Comparison of ENCODE assay signal across 8 cellular contexts in genomic region chr1:53238197-53239155, GRCh38. TPM values are rescaled to one million over a fixed set of nuclear protein-coding genes. Genes with fewer than 3 reads are reported as not detected.
DNase-seq lines count a peak whose midpoint lies in the region; ATAC-seq and TF ChIP-seq lines count a peak whose summit lies in the region.

MAGOH (minus strand) TSS chr1:53238518; CDS start chr1:53238448, 70 bp downstream.

- no peak for TF ChIP-seq RAD21 in SK-N-SH (IDR thresholded peaks at IDR 0.05; ENCODE audit: low read length)

- H3K4me3 ChIP-seq in SK-N-SH (ENCODE audit: low read depth in 2 of 2, low read length in 1 of 2) (peak within 1 kb of the TSS; percentile 99 to 100), suprapubic skin (peak within 1 kb of the TSS; percentile 92)

- H3K27me3 ChIP-seq in SK-N-SH (ENCODE audit: insufficient read depth) (no peaks in the 10 kb centered on the region), suprapubic skin (no peaks in the 10 kb centered on the region)

- H4K20me1 ChIP-seq in SK-N-SH (ENCODE audit: insufficient read depth) = no peaks in the 10 kb centered on the region; the same call in 1 of the 2 replicates

- no peak for TF ChIP-seq EP300 in SK-N-SH (IDR thresholded peaks at IDR 0.05; ENCODE audit: borderline replicate concordance in 1 of 2, low read depth in 1 of 2, low read length in 1 of 2)
- no peak for TF ChIP-seq EP300 in suprapubic skin (IDR thresholded peaks at IDR 0.05)

- CTCF ChIA-PET in SK-N-SH (lab: Yijun Ruan, JAX) = interaction anchor here (1.0 to 1.4 kb wide), 2 partner anchors 18 to 155 kb away, joined by 3 read pairs; partner anchors contain the start of gene CZIB

- H3K4me1 ChIP-seq in SK-N-SH (ENCODE audit: control insufficient read depth in 1 of 2, insufficient read depth in 2 of 2, low read depth in 1 of 2, low read length in 1 of 2) (peaks cover 9 to 10% of the 10 kb centered on the region in 2 experiments; a peak in 3 of 4 replicates), suprapubic skin (peaks cover 25% of the 10 kb centered on the region)

- no peaks in the 10 kb centered on the region for H3K9me3 ChIP-seq in SK-N-SH
- H3K9me3 ChIP-seq in suprapubic skin = no peaks in the 10 kb centered on the region

- peaks cover 40% of the 10 kb centered on the region for H3K79me2 ChIP-seq in SK-N-SH (ENCODE audit: insufficient read depth)

- peak within 1 kb of the TSS; percentile 86 for H3K4me2 ChIP-seq in SK-N-SH

- peak; percentile 93 for ATAC-seq in HG02571 (IDR thresholded peaks at IDR 0.05; ENCODE audit: unreplicated experiment)

- peak within 1 kb of the TSS; percentile 81 for H2AFZ ChIP-seq in SK-N-SH (ENCODE audit: low read depth)

- TF ChIP-seq CTCF in SK-N-SH (IDR thresholded peaks at IDR 0.05) = no peak
- no peak for TF ChIP-seq CTCF in suprapubic skin (IDR thresholded peaks at IDR 0.05)

- POLR2A ChIA-PET in SK-N-SH (lab: Yijun Ruan, JAX) = interaction anchor here (0.9 to 1.0 kb wide), 3 partner anchors 13 to 78 kb away, joined by 3 to 4 read pairs (median 3); partner anchors contain the start of gene CZIB

- H3K27ac ChIP-seq in SK-N-SH (ENCODE audit: low read depth in 2 of 2, low read length in 1 of 2) (peak within 1 kb of the TSS; percentile 64 to 86), suprapubic skin (peak within 1 kb of the TSS; percentile 62)

- peaks cover 5% of the 10 kb centered on the region for H3F3A ChIP-seq in SK-N-SH (replicated peaks; ENCODE audit: insufficient read depth)

- H3K9ac ChIP-seq in SK-N-SH = peak within 1 kb of the TSS; percentile 93

- H3K36me3 ChIP-seq in SK-N-SH (replicated peaks in 1 of 2; ENCODE audit: control insufficient read depth in 1 of 2, insufficient read depth in 2 of 2, low read length in 1 of 2) (peaks cover 24 to 26% of the 10 kb centered on the region in 2 experiments), suprapubic skin (peaks cover 23% of the 10 kb centered on the region)

- 1% methylated on average over 32 of the region's 64 CpGs for WGBS in SK-N-SH (ENCODE audit: low lambda C conversion rate)
- 5% methylated on average over 49 of the region's 64 CpGs for WGBS in suprapubic skin

- DNase-seq in GM04504 (ENCODE audit: low read depth) (peak; percentile 90), NCI-H1048 (lab: John Stamatoyannopoulos, UW) (peak; percentile 81), SK-N-SH (peak; percentile 96), germinal center (ENCODE audit: low spot score) (peak; percentile 97), nucleus accumbens (lab: John Stamatoyannopoulos, UW) (peak; percentile 56 to 96 (median 90)), suprapubic skin (ENCODE audit: low spot score in 2 of 2) (peak; percentile 96)
- peak; percentile 94 for DNase-seq in activated naive CD4-positive, alpha-beta T cell treated with anti-CD3 and anti-CD28 coated beads, Interleukin-2, amount 50 U/mL, for 16 hours

- TF ChIP-seq POLR2A in suprapubic skin (IDR thresholded peaks at IDR 0.05) = peak; percentile 51 to 84

- no peaks in the 10 kb centered on the region for H3K9me2 ChIP-seq in SK-N-SH

TF ChIP-seq in SK-N-SH, 30 proteins besides CTCF, POLR2A, EP300 and RAD21:
- TF ChIP-seq PBX3 (IDR thresholded peaks at IDR 0.05) = 0 out of 2 replicates have a peak, but pooled peaks have one; percentile 12
- peak; percentile 88 for TF ChIP-seq MXI1 (IDR thresholded peaks at IDR 0.05; ENCODE audit: low read depth, low read length)
- peak; percentile 88 for TF ChIP-seq CHD2 (IDR thresholded peaks at IDR 0.05; ENCODE audit: low read length, partially characterized antibody)
- peak; percentile 96 for TF ChIP-seq GABPA (IDR thresholded peaks at IDR 0.05; ENCODE audit: low read depth)
- no peak for TF ChIP-seq FOXM1 (IDR thresholded peaks at IDR 0.05; ENCODE audit: low read depth)
- peak; percentile 80 for TF ChIP-seq TAF1 (IDR thresholded peaks at IDR 0.05; ENCODE audit: borderline replicate concordance, low read depth, low read length)
- TF ChIP-seq SIN3A (IDR thresholded peaks at IDR 0.05; ENCODE audit: borderline replicate concordance, low read depth, low read length) = peak; percentile 86
- no peak for TF ChIP-seq ZBTB33 (IDR thresholded peaks at IDR 0.05; ENCODE audit: borderline replicate concordance, low read depth)
- peak; percentile 91 for TF ChIP-seq ELF1 (IDR thresholded peaks at IDR 0.05)
- TF ChIP-seq POLR2AphosphoS5 (IDR thresholded peaks at IDR 0.05; ENCODE audit: low read depth, low read length) = peak; percentile 91
- no peak for TF ChIP-seq GATA2 (CRISPR knock-in tag; IDR thresholded peaks at IDR 0.05)
- TF ChIP-seq MAX (IDR thresholded peaks at IDR 0.05; ENCODE audit: low read depth) = peak; percentile 81

RNA-seq across cellular contexts. Expression of gene MAGOH, which starts in this region (rescaled TPM):
- polyA plus RNA-seq in SK-N-SH (2012; rRNA removed) = 26.5 and 31.1 TPM in 2 replicates
- polyA plus RNA-seq in SK-N-SH (2012; cell fraction: cytosol; rRNA removed) = 48.1 and 71.8 TPM in 2 replicates
- 2.6 and 5.8 TPM in 2 replicates for polyA plus RNA-seq in SK-N-SH (2012; cell fraction: nucleus; rRNA removed)
- total RNA-seq in suprapubic skin = 10 to 100 TPM; 31.8 to 52.3 (median 38.5) TPM

Comparison
In these comparisons a context has a peak if more than half of its experiments do, and no peak if none do; other contexts are left out.
1. Peak in every context shown above with its lines: DNase-seq, ATAC-seq, H3K4me3 ChIP-seq and H3K27ac ChIP-seq.